ENCODE assay signal across 8 cellular contexts in the genomic region with DNA sequence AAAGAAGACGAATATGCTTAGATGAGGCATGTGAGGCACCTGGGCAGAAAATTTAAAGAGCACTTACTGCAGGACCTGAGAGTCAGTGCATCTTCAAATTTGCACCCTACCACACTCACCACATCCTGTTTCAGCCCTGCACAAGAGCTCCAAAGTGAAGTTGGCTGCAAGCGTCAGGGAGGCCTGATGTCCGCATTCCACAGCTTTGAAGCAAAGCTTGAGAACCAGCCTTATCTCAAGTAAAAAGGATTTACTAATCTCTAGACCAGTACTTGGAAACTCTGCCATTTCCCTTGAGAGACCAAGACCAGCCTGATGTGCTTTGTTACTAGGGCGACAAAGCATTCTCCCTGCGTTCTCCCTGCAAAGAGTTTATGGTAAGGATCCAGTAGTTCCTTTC. TPM values are rescaled to one million over a fixed set of nuclear protein-coding genes. Genes with fewer than 3 reads are reported as not detected.
A peak's percentile ranks its signal among the peaks of the same experiment; 100 is the strongest.
DNase-seq lines count a peak whose midpoint lies in the region; ATAC-seq, FAIRE-seq and TF ChIP-seq lines count a peak whose summit lies in the region.

No MANE protein-coding gene starts in this region.

- POLR2A ChIA-PET in activated B cell treated with CpG ODN at 0.5 μM for 24 hours (lab: Charles Lee) = interaction anchor here (2.9 kb wide), 1 partner anchor 105 kb away, joined by 11 read pairs; a partner anchor contains a TSS

- no peaks in the 10 kb centered on the region for H3K36me3 ChIP-seq in kidney (ENCODE audit: control insufficient read depth in 1 of 2, insufficient read depth in 2 of 2, low read length in 2 of 2)

- H3K9me3 Mint-ChIP-seq in activated B cell treated with CpG ODN at 0.5 μM for 24 hours = no peaks in the 10 kb centered on the region

- H3K36me3 Mint-ChIP-seq in activated B cell treated with CpG ODN at 0.5 μM for 24 hours (ENCODE audit: low read depth) = no peaks in the 10 kb centered on the region

- no peak for DNase-seq in activated B cell treated with CpG ODN at 0.5 μM for 24 hours
- peak; percentile 48 to 78 (median 70) for DNase-seq in right cardiac atrium
- no peak for DNase-seq in kidney
- no peak for DNase-seq in DMS114 treated with DMSO at 0.1 percent for 48 hours (lab: John Stamatoyannopoulos, UW; ENCODE audit: unreplicated experiment)
- no peak for DNase-seq in midbrain (lab: John Stamatoyannopoulos, UW)

- ATAC-seq in GM19043 (IDR thresholded peaks at IDR 0.05; ENCODE audit: low read depth, unreplicated experiment) (peak; percentile 39), HG03095 (IDR thresholded peaks at IDR 0.05; ENCODE audit: unreplicated experiment) (peak; percentile 44), activated B cell treated with CpG ODN at 0.5 μM for 24 hours (ENCODE audit: low read depth) (no peak), right cardiac atrium (peak; percentile 62 to 69), esophagus mucosa (no peak)

- FAIRE-seq in kidney (lab: Jason Lieb, UNC) = no peak

- intact Hi-C loops in activated B cell treated with CpG ODN at 0.5 μM for 24 hours (cut with micrococcal nuclease) = no loop called here
- intact Hi-C loops in right cardiac atrium (cut with DNase I) = no loop called here
- intact Hi-C loops in kidney (cut with DNase I) = no loop called here

- H3K4me1 Mint-ChIP-seq in activated B cell treated with CpG ODN at 0.5 μM for 24 hours = peaks cover 15% of the 10 kb centered on the region

- H3K9me3 ChIP-seq in right cardiac atrium (ENCODE audit: control insufficient read depth, low read length) (no peaks in the 10 kb centered on the region), kidney (ENCODE audit: control insufficient read depth in 1 of 2, low read length in 2 of 2) (no peaks in the 10 kb centered on the region)

- H3K27me3 ChIP-seq in right cardiac atrium (ENCODE audit: control insufficient read depth, insufficient read depth) = no peaks in the 10 kb centered on the region

- H3K9ac ChIP-seq in kidney (ENCODE audit: low read length in 2 of 2) = no peak overlapping the region

- CTCF ChIA-PET in activated B cell treated with CpG ODN at 0.5 μM for 24 hours (lab: Charles Lee) = interaction anchor here (1.3 to 6.8 kb wide), 4 partner anchors 17 to 105 kb away, joined by 6 to 52 read pairs (median 30); a partner anchor contains a TSS

- H3K4me3 ChIP-seq in right cardiac atrium (ENCODE audit: low read length) (no peak overlapping the region), kidney (ENCODE audit: low read length in 2 of 2) (no peak overlapping the region)

- no peak overlapping the region for H3K4me3 Mint-ChIP-seq in activated B cell treated with CpG ODN at 0.5 μM for 24 hours

- H3K27ac Mint-ChIP-seq in activated B cell treated with CpG ODN at 0.5 μM for 24 hours = peak overlapping the region; percentile 62

- H3K27me3 Mint-ChIP-seq in activated B cell treated with CpG ODN at 0.5 μM for 24 hours = no peaks in the 10 kb centered on the region

- TF ChIP-seq CTCF in activated B cell treated with CpG ODN at 0.5 μM for 24 hours (IDR thresholded peaks at IDR 0.05) (no peak), kidney (IDR thresholded peaks at IDR 0.05; ENCODE audit: borderline replicate concordance, extremely low read depth, insufficient read depth) (no peak)

- H3K4me1 ChIP-seq in right cardiac atrium (ENCODE audit: control insufficient read depth, insufficient read depth, low read length) (peaks cover 2% of the 10 kb centered on the region), kidney (ENCODE audit: control insufficient read depth in 1 of 2, insufficient read depth in 1 of 2, low read depth in 1 of 2, low read length in 2 of 2) (peaks cover 0 to 6% of the 10 kb centered on the region in 2 donors)

- H3K27ac ChIP-seq in right cardiac atrium (ENCODE audit: low read length) (no peak overlapping the region), kidney (ENCODE audit: low read depth in 2 of 2, low read length in 2 of 2) (no peak overlapping the region)

- 37% methylated on average over 5 of the region's 5 CpGs for WGBS in right cardiac atrium

RNA-seq across cellular contexts. Expression of a gene that starts 3.4 kb away (rescaled TPM):
- 27.5 and 31.1 TPM in 2 replicates for total RNA-seq in activated B cell treated with CpG ODN at 0.5 μM for 24 hours
- 10 to 100 TPM; 29.9 to 38.7 (median 31.7) TPM for total RNA-seq in right cardiac atrium
- polyA plus RNA-seq in right cardiac atrium = 36.1 TPM
- total RNA-seq in kidney = 28.6 TPM
- polyA plus RNA-seq in kidney (ENCODE audit: insufficient read depth, low read depth, low replicate concordance) = 36.5 TPM
- total RNA-seq in esophagus mucosa = 20.0 TPM

RNA-seq across cellular contexts. Expression of a gene that starts 16.6 kb away (rescaled TPM):
- total RNA-seq in activated B cell treated with CpG ODN at 0.5 μM for 24 hours (13.1 and 14.5 TPM in 2 replicates), right cardiac atrium (10 to 100 TPM in 3 of 4 donors, 1 to 10 TPM in 1; 9.2 to 12.0 (median 11.0) TPM), kidney (12.4 TPM), esophagus mucosa (2.7 TPM)
- polyA plus RNA-seq in right cardiac atrium (2.5 TPM), kidney (ENCODE audit: insufficient read depth, low read depth, low replicate concordance) (3.4 TPM)

Comparison
In these comparisons a context has a peak if more than half of its experiments do, and no peak if none do; other contexts are left out.
1. ATAC-seq: peak in GM19043 (single experiment), HG03095 (single experiment) and right cardiac atrium (2 of 2); none in activated B cell treated with CpG ODN at 0.5 μM for 24 hours (single experiment) and esophagus mucosa (single experiment).
2. DNase-seq: peak in right cardiac atrium (3 of 3); none in activated B cell treated with CpG ODN at 0.5 μM for 24 hours (single experiment), kidney (single experiment), DMS114 treated with DMSO at 0.1 percent for 48 hours (single experiment) and midbrain (single experiment).